Comparison of ENCODE assay signal across 1 cellular context in the genomic region with DNA sequence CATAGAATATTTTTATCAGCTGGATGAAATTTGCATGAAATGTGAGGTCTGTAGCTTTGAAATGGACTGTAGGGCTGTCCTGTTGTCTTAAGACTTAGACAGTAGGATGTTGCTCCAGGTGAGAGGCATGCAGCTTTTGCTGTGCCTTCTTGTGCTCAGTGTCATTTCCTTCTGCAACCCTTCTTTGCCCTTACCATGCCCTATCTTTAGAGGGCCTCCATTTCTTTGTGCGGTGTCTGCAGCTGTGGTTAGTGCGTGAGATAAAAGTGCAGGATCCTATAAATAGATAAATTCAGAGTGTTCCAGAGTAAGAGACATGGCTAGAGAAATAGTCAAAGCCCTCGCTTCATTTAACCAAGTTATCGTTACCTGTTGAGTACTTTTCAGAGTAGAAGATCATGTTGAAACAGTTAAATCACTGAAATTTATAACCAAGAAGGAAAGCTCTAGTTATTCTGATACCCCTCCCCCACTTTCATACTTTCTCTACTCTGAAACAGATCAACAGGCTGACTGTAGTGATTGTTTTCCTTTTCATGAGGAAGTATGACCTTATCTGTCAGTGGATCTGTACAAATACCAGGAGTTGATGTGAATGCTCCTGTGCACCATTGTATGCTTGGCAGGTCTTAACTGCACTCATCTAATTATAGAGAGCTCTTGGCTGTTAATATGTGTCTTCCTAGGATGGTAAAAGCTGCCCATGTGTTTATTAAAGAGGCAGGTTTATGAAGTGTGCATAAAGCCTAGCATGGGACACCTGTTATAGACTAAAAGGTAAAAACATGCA.
TF ChIP-seq lines count a peak whose summit lies in the region.

No MANE protein-coding gene starts in this region.

TF ChIP-seq in IMR-90, 13 proteins besides CTCF, POLR2A, EP300 and RAD21 (continued from another document):
- no peak for TF ChIP-seq CHD1 (IDR thresholded peaks at IDR 0.05; ENCODE audit: low read depth, low read length)
- TF ChIP-seq CEBPB (IDR thresholded peaks at IDR 0.05; ENCODE audit: low read depth, low read length), result no peak
- TF ChIP-seq, protein P1, sequence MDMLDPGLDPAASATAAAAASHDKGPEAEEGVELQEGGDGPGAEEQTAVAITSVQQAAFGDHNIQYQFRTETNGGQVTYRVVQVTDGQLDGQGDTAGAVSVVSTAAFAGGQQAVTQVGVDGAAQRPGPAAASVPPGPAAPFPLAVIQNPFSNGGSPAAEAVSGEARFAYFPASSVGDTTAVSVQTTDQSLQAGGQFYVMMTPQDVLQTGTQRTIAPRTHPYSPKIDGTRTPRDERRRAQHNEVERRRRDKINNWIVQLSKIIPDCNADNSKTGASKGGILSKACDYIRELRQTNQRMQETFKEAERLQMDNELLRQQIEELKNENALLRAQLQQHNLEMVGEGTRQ (IDR thresholded peaks at IDR 0.05; ENCODE audit: low read depth, low read length), result no peak
